Comparison of ENCODE assay signal across 8 cellular contexts in genomic region chr21:31559368-31560119, GRCh38.
DNase-seq lines count a peak whose midpoint lies in the region; ATAC-seq and TF ChIP-seq lines count a peak whose summit lies in the region.

No MANE protein-coding gene starts in this region.

- peak; percentile 62 for DNase-seq in AG09309 (ENCODE audit: low read depth)
- DNase-seq in GM19238 (ENCODE audit: insufficient read length, low spot score) = peak; percentile 39
- DNase-seq in NCI-H748 treated with DMSO at 0.1 percent for 48 hours (lab: John Stamatoyannopoulos, UW) = peak; percentile 94
- DNase-seq in activated T-cell treated with anti-CD3 and anti-CD28 coated beads for 24 hours (ENCODE audit: low read depth) = peak; percentile 92
- peak; percentile 96 for DNase-seq in epithelial cell of esophagus (ENCODE audit: low read depth)
- DNase-seq in stimulated activated CD8-positive, alpha-beta memory T cell treated with anti-CD3 and anti-CD28 coated beads, Interleukin-4, amount 100 ng/mL, for 24 hours (ENCODE audit: low read depth) = peak; percentile 91

- H3K4me1 ChIP-seq in mucosa of stomach (ENCODE audit: control insufficient read depth, insufficient read depth, low read length) = peaks cover 21% of the 10 kb centered on the region

- no peak for TF ChIP-seq CTCF in AG09309 (IDR thresholded peaks at IDR 0.05; ENCODE audit: control insufficient read depth, insufficient read depth, low read depth, low read length, missing control alignments)
- TF ChIP-seq CTCF in epithelial cell of esophagus (IDR thresholded peaks at IDR 0.05; ENCODE audit: insufficient read depth, low read depth, low read length, missing control alignments) = no peak

- peak overlapping the region; percentile 31 for H3K4me3 ChIP-seq in AG09309 (ENCODE audit: control insufficient read depth, low read depth, low read length)
- H3K4me3 ChIP-seq in epithelial cell of esophagus (ENCODE audit: low read length) = peak overlapping the region; percentile 63
- peak overlapping the region; percentile 69 for H3K4me3 ChIP-seq in mucosa of stomach (ENCODE audit: low read length)

- H3K9me3 ChIP-seq in mucosa of stomach (ENCODE audit: control insufficient read depth, low read length) = no peaks in the 10 kb centered on the region

- H3K27me3 ChIP-seq in mucosa of stomach (ENCODE audit: control insufficient read depth, insufficient read depth, low read length) = peaks cover 27% of the 10 kb centered on the region

- peak; percentile 77 for ATAC-seq in HG03432 (IDR thresholded peaks at IDR 0.05; ENCODE audit: unreplicated experiment)

- H3K36me3 ChIP-seq in mucosa of stomach (ENCODE audit: control insufficient read depth, insufficient read depth, low read length) = no peaks in the 10 kb centered on the region

- H3K9ac ChIP-seq in mucosa of stomach (ENCODE audit: low read length) = peak overlapping the region; percentile 53

Comparison
In these comparisons a context has a peak if more than half of its experiments do, and no peak if none do; other contexts are left out.
1. Peak in every context shown above with its lines: DNase-seq, ATAC-seq and H3K4me3 ChIP-seq.
2. DNase-seq: peak in every context shown above with its lines; median percentile 96 in epithelial cell of esophagus; 94 in NCI-H748 treated with DMSO at 0.1 percent for 48 hours; 92 in activated T-cell treated with anti-CD3 and anti-CD28 coated beads for 24 hours; 91 in stimulated activated CD8-positive, alpha-beta memory T cell treated with anti-CD3 and anti-CD28 coated beads, Interleukin-4, amount 100 ng/mL, for 24 hours; 62 in AG09309; 39 in GM19238.